Comparison of ENCODE assay signal across 24 cellular contexts in the genomic region with DNA sequence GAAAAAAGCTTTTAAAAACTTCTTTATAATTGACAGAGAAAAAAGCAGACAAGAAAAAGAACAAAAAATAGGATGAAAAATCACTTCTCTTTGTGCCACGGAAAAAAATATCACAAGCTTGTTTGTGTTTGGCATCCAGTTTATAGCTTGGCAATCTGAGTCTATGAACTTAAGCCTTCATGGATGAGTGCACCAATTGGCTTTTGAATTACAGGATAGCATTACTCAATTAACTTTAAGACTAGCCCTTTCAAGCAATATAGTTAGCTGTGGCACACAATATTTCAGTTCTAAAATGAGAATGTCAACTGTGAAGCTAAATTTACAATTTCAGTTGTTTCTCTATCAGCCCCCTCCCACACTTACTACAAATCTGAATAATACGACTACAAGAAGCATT.
DNase-seq lines count a peak whose midpoint lies in the region; ATAC-seq lines count a peak whose summit lies in the region.
"Had no signal": no experiment of that assay in that cellular context is flagged by ENCODE, and none has a peak within 500 bp of the region (broad histone marks: within the 10 kb centered on the region; RNA-seq: fewer than 3 reads in every experiment).

No MANE protein-coding gene starts in this region.

- peak overlapping the region in 1 of 5 donors; percentile 1 for H3K4me3 ChIP-seq in subcutaneous abdominal adipose tissue (ENCODE audit: low read depth in 1 of 5, low read length in 5 of 5)
- H3K4me3 ChIP-seq: A549, gastroesophageal sphincter, lower lobe of right lung, prostate gland had no signal

- no peaks in the 10 kb centered on the region for H3K27me3 ChIP-seq in subcutaneous abdominal adipose tissue (ENCODE audit: control insufficient read depth in 5 of 5, insufficient read depth in 4 of 5, low read length in 5 of 5)
- H3K27me3 ChIP-seq: brain microvascular endothelial cell, gastroesophageal sphincter had no signal

- DNase-seq in NCI-H2171 treated with DMSO at 0.1 percent for 48 hours (lab: John Stamatoyannopoulos, UW) = peak; percentile 11
- no peak for DNase-seq in NCI-H2171 (lab: John Stamatoyannopoulos, UW)
- DNase-seq in NCI-H2081 treated with DMSO at 0.1 percent for 48 hours (lab: John Stamatoyannopoulos, UW) = peak; percentile 24
- peak; percentile 30 for DNase-seq in astrocyte of the hippocampus (ENCODE audit: low read depth, low spot score)
- no peak for DNase-seq in amygdala (lab: John Stamatoyannopoulos, UW)
- DNase-seq: activated B cell treated with CpG ODN at 0.5 μM for 24 hours; activated CD8-positive, alpha-beta T cell treated with anti-CD3 and anti-CD28 coated beads, Interleukin-2, amount 10 ng/mL, durations not matched to agents 7 days and 5 days; activated T-cell treated with anti-CD3 and anti-CD28 coated beads, Interleukin-2, amount 50 U/mL, for 72 hours; brain microvascular endothelial cell; Kasumi-1; lower lobe of right lung; naive thymus-derived CD4-positive, alpha-beta T cell; NCI-H1694; SHP77; T-helper 2 cell; trophoblast cell had no signal

- peaks cover 0 to 60% (median 18%) of the 10 kb centered on the region in 5 donors for H3K4me1 ChIP-seq in subcutaneous abdominal adipose tissue (ENCODE audit: control insufficient read depth in 5 of 5, insufficient read depth in 5 of 5, low read length in 5 of 5)
- H3K4me1 ChIP-seq: prostate gland had no signal

- no peaks in the 10 kb centered on the region for H3K9me3 ChIP-seq in subcutaneous abdominal adipose tissue (ENCODE audit: control insufficient read depth in 5 of 5, low read length in 5 of 5)
- H3K9me3 ChIP-seq: A549, gastroesophageal sphincter, lower lobe of right lung, prostate gland had no signal

- H3K27ac ChIP-seq in subcutaneous abdominal adipose tissue (ENCODE audit: low read depth, low read length) = peak overlapping the region; percentile 51
- H3K27ac ChIP-seq: A549, brain microvascular endothelial cell, lower lobe of right lung, prostate gland had no signal

- no peak for ATAC-seq in GM18498 (IDR thresholded peaks at IDR 0.05; ENCODE audit: unreplicated experiment)
- ATAC-seq in HG03039 (IDR thresholded peaks at IDR 0.05; ENCODE audit: unreplicated experiment) = no peak
- ATAC-seq: A549; activated CD8-positive, alpha-beta T cell treated with anti-CD3 and anti-CD28 coated beads, Interleukin-2, amount 10 ng/mL, durations not matched to agents 7 days and 5 days; activated naive CD4-positive, alpha-beta T cell treated with anti-CD3 and anti-CD28 coated beads, Interleukin-2, amount 50 U/mL, for 72 hours; activated T-cell treated with anti-CD3 and anti-CD28 coated beads, Interleukin-2, amount 50 U/mL, for 72 hours; gastroesophageal sphincter; lower lobe of right lung; naive thymus-derived CD4-positive, alpha-beta T cell; stimulated activated effector memory CD8-positive, alpha-beta T cell treated with anti-CD3 and anti-CD28 coated beads, Interleukin-12 subunit alpha, Interleukin-12 subunit beta, amount 100 ng/mL, for 72 hours had no signal

- H3K36me3 ChIP-seq in subcutaneous abdominal adipose tissue (ENCODE audit: control insufficient read depth in 5 of 5, insufficient read depth in 5 of 5, low read length in 5 of 5) = no peaks in the 10 kb centered on the region
- H3K36me3 ChIP-seq: brain microvascular endothelial cell, gastroesophageal sphincter, lower lobe of right lung, prostate gland had no signal

- H3K9ac ChIP-seq in subcutaneous abdominal adipose tissue (ENCODE audit: low read length in 5 of 5) = peak overlapping the region in 1 of 5 donors; percentile 36

Comparison
In these comparisons a context has a peak if more than half of its experiments do, and no peak if none do; other contexts are left out.
1. DNase-seq: peak in NCI-H2171 treated with DMSO at 0.1 percent for 48 hours (single experiment), NCI-H2081 treated with DMSO at 0.1 percent for 48 hours (single experiment) and astrocyte of the hippocampus (single experiment); none in NCI-H2171 (single experiment) and amygdala (0 of 56).